In the genomic region with DNA sequence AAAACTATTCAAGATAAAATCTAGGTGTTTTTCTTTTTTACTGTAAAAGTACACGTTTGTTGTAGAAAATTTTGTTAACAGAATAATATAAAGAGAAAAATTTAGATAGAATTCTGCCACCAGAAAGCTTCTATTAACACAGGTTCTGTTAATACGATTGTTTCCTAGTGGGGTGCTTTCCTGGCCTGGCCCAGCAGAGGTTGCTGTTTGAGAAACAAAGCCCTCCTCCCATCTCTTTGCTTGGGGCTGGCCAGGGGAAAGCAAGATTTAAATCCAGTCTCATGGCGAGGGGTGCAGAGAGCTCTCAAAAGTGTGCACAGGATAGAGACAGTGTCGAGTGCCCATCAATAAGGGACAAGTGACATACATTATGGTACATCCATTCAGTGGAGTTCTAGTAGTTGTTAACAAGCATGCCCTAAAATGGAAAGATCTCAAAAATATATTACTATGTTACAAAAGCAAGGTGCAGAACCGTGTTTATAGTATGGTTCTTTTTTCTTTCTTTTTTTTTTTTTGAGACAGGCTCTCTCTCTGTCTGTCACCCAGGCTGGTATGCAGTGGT, we compare ENCODE assay signal across 10 cellular contexts. TPM values are rescaled to one million over a fixed set of nuclear protein-coding genes. Genes with fewer than 3 reads are reported as not detected.
DNase-seq lines count a peak whose midpoint lies in the region; ATAC-seq and TF ChIP-seq lines count a peak whose summit lies in the region.
"Had no signal": no experiment of that assay in that cellular context is flagged by ENCODE, and none has a peak within 500 bp of the region (broad histone marks: within the 10 kb centered on the region; RNA-seq: fewer than 3 reads in every experiment).

No MANE protein-coding gene starts in this region.

- 59 to 73% methylated on average over 3 to 5 of the region's 5 CpGs for WGBS in endodermal cell (ENCODE audit: insufficient coverage in 1 of 2, insufficient read length in 1 of 2), 2 experiments
- WGBS in gastroesophageal sphincter (ENCODE audit: low coverage in 1 of 2), 2 donors: 59 to 75% methylated on average over 4 to 5 of the region's 5 CpGs

- in situ Hi-C loops in GM13976 (cut with MboI; ENCODE audit: low sequenced_read_pairs, unreplicated experiment): no loop called here

- H3K4me1 ChIP-seq in endodermal cell (ENCODE audit: control insufficient read depth, insufficient read depth, low read length): no peaks in the 10 kb centered on the region
- H3K4me1 ChIP-seq in gastroesophageal sphincter: no peaks in the 10 kb centered on the region

- DNase-seq in GM13976 (ENCODE audit: low spot score) (peak; percentile 68), endodermal cell (peak; percentile 83), HK-2 (ENCODE audit: unreplicated experiment) (no peak), 8988T (no peak), NCI-H146 (lab: John Stamatoyannopoulos, UW) (no peak)

- ATAC-seq in gastroesophageal sphincter: no peak

- H3K4me3 Mint-ChIP-seq in endodermal cell: no peak overlapping the region
- H3K4me3 Mint-ChIP-seq: nephron had no signal

- H3K27ac Mint-ChIP-seq in endodermal cell: no peak overlapping the region
- H3K27ac Mint-ChIP-seq: nephron had no signal

- H3K36me3 ChIP-seq in endodermal cell (ENCODE audit: control insufficient read depth, insufficient read depth, low read length) (no peaks in the 10 kb centered on the region), gastroesophageal sphincter (no peaks in the 10 kb centered on the region)

- TF ChIP-seq POLR2A in gastroesophageal sphincter (IDR thresholded peaks at IDR 0.05): no peak

- H3K27ac ChIP-seq in 22Rv1 (no peak overlapping the region), endodermal cell (ENCODE audit: low read depth, low read length) (no peak overlapping the region), gastroesophageal sphincter (no peak overlapping the region)

- TF ChIP-seq CTCF in 22Rv1 (IDR thresholded peaks at IDR 0.05): peak; percentile 33
- TF ChIP-seq CTCF in GM13976 (IDR thresholded peaks at IDR 0.05; ENCODE audit: borderline replicate concordance, control extremely low read depth, extremely low read depth, insufficient read depth, missing control alignments): peak; percentile 37
- peak; percentile 23; the same call in 1 of the 2 replicates for TF ChIP-seq CTCF in LNCAP (IDR thresholded peaks at IDR 0.05)
- peak; percentile 79 for TF ChIP-seq CTCF in endodermal cell (conservative IDR thresholded peaks at IDR 0.05)
- no peak for TF ChIP-seq CTCF in gastroesophageal sphincter (IDR thresholded peaks at IDR 0.05)

- H3K9me3 ChIP-seq in endodermal cell (ENCODE audit: control insufficient read depth, low read length): no peaks in the 10 kb centered on the region
- no peaks in the 10 kb centered on the region for H3K9me3 ChIP-seq in gastroesophageal sphincter

- H3K9me3 Mint-ChIP-seq in endodermal cell: no peaks in the 10 kb centered on the region
- H3K9me3 Mint-ChIP-seq: nephron had no signal

- no peak overlapping the region for H3K4me3 ChIP-seq in endodermal cell (ENCODE audit: low read length)
- H3K4me3 ChIP-seq in gastroesophageal sphincter: no peak overlapping the region

- H3K27me3 Mint-ChIP-seq in endodermal cell (ENCODE audit: insufficient read depth): no peaks in the 10 kb centered on the region

- H3K4me1 Mint-ChIP-seq in endodermal cell: peaks cover 17% of the 10 kb centered on the region
- H3K4me1 Mint-ChIP-seq: nephron had no signal

- no peak for TF ChIP-seq EP300 in gastroesophageal sphincter (IDR thresholded peaks at IDR 0.05)

- H3K27me3 ChIP-seq in endodermal cell (ENCODE audit: control insufficient read depth, insufficient read depth, low read length, poor library complexity, severe bottlenecking): no peaks in the 10 kb centered on the region
- peaks cover 11% of the 10 kb centered on the region for H3K27me3 ChIP-seq in gastroesophageal sphincter

- no peak overlapping the region for H3K9ac ChIP-seq in endodermal cell (ENCODE audit: extremely low read depth, low read length, poor library complexity, severe bottlenecking)

- no peaks in the 10 kb centered on the region for H3K36me3 Mint-ChIP-seq in endodermal cell (ENCODE audit: low read depth)

RNA-seq across cellular contexts. Expression of a gene that starts 14.6 kb away (rescaled TPM):
- total RNA-seq in endodermal cell (10 to 100 TPM; 34.8 to 48.0 TPM), gastroesophageal sphincter (10 to 100 TPM; 30.0 to 48.8 (median 34.3) TPM)
- 22.3 TPM for polyA plus RNA-seq in endodermal cell (2013, experiment 1 of 2)
- 24.1 TPM for polyA plus RNA-seq in endodermal cell (2013, experiment 2 of 2)

RNA-seq across cellular contexts. Expression of a gene that starts 22.4 kb away (rescaled TPM):
- total RNA-seq in endodermal cell (10 to 100 TPM; 16.8 to 86.3 TPM), gastroesophageal sphincter (not detected)
- polyA plus RNA-seq in endodermal cell (2013, experiment 1 of 2): 41.3 TPM
- polyA plus RNA-seq in endodermal cell (2013, experiment 2 of 2): 48.9 TPM
- total RNA-seq: T-helper 2 cell treated with Interferon-gamma antibody and Interleukin-4, amounts not matched to agents 100 ng/mL and 5 ng/mL, for 36 hours had no signal

Comparison
In these comparisons a context has a peak if more than half of its experiments do, and no peak if none do; other contexts are left out.
1. CTCF ChIP-seq: peak in 22Rv1 (single experiment), GM13976 (single experiment), LNCAP (single experiment) and endodermal cell (single experiment); none in gastroesophageal sphincter (0 of 4).
2. DNase-seq: peak in GM13976 (single experiment) and endodermal cell (single experiment); none in HK-2 (single experiment), 8988T (single experiment) and NCI-H146 (single experiment).
3. RNA of a gene that starts 22.4 kb away (total RNA-seq): 16.8 to 86.3 TPM in endodermal cell; not detected in gastroesophageal sphincter; every median in the first group is over 10 times any median in the second.